Comparison of ENCODE assay signal across 8 cellular contexts in the genomic region with DNA sequence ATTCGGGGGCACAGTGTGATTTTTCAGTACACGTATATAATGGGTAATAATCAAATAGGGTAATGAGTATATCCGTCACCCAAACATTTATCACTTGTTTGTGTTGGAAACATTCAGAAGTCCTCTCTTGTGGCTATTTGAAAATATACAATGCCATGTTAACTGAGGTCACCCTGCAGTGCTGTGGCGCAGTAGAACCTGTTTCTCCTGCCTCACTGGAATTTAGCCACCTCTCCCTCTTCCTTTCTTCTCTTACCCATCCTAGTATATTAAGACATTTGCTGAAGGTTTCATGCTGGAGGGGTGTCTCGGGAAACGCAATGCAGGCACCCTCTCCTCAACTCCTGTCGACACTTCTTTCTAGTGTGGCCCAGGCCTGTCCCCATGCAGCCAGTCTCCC.
"Had no signal": no experiment of that assay in that cellular context is flagged by ENCODE, and none has a peak within 500 bp of the region (broad histone marks: within the 10 kb centered on the region; RNA-seq: fewer than 3 reads in every experiment).

No MANE protein-coding gene starts in this region.

- H3K27ac ChIP-seq: HL-60, KMS-11 had no signal

- H3K36me3 Mint-ChIP-seq: IgD-negative memory B cell had no signal

- H3K4me3 ChIP-seq: GM23338 had no signal

- ATAC-seq: GM23338, HepG2 had no signal

- H3K4me3 Mint-ChIP-seq: GM23338, H9, IgD-negative memory B cell had no signal

- H3K27me3 Mint-ChIP-seq: IgD-negative memory B cell had no signal

- H3K4me1 Mint-ChIP-seq: IgD-negative memory B cell had no signal

- DNase-seq: H9, HCEC 1CT, KBM-7 had no signal

- H3K27ac Mint-ChIP-seq: GM23338, H9, IgD-negative memory B cell had no signal
